In the genomic region with DNA sequence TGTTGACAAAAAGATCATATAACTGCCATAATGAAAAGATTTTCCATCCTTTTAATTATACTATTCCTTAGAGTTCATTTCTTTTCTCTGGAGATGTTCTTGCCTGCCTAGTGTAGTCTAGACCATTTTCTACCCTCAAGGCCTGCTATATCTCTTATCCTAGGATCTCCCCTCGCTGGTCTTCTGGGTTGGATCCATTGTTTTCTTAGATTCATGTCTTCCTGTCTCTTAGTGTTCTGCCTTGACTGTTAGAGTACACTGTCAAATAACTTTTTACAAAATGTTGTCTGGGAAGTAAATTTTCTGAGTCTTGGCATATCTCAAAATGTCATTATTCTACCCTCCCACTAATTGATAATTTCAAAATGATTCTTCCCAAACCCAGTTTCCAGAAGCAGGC, we compare ENCODE assay signal across 31 cellular contexts.
"Had no signal": no experiment of that assay in that cellular context is flagged by ENCODE, and none has a peak within 500 bp of the region (broad histone marks: within the 10 kb centered on the region; RNA-seq: fewer than 3 reads in every experiment).

No MANE protein-coding gene starts in this region.

- ATAC-seq: activated naive CD4-positive, alpha-beta T cell treated with anti-CD3 and anti-CD28 coated beads, Interleukin-2, amount 50 U/mL, for 72 hours; activated naive CD8-positive, alpha-beta T cell treated with anti-CD3 and anti-CD28 coated beads, Interleukin-2, amount 50 U/mL, for 24 hours; activated T-cell treated with anti-CD3 and anti-CD28 coated beads, Interleukin-2, amount 50 U/mL, for 4 hours; activated T-cell treated with anti-CD3 and anti-CD28 coated beads, Interleukin-2, amount 50 U/mL, for 72 hours; activated T-helper 17 cell treated with anti-CD3 and anti-CD28 coated beads, Interleukin-2, amount 50 U/mL, for 72 hours; body of pancreas had no signal

- H3K27me3 ChIP-seq: adrenal gland, ascending aorta, body of pancreas, brain microvascular endothelial cell, breast epithelium, cardiac muscle cell had no signal

- H3K27ac ChIP-seq: adrenal gland, ascending aorta, body of pancreas, brain microvascular endothelial cell, breast epithelium, cardiac muscle cell had no signal

- DNase-seq: activated effector memory CD4-positive, alpha-beta T cell treated with anti-CD3 and anti-CD28 coated beads, Interleukin-2, amount 50 U/mL, for 16 hours; activated effector memory CD4-positive, alpha-beta T cell treated with Interleukin-2 at 50 U/mL for 16 hours; activated gamma-delta T cell; activated gamma-delta T cell treated with Interleukin-2 at 50 U/mL for 16 hours; activated naive CD4-positive, alpha-beta T cell; activated naive CD4-positive, alpha-beta T cell treated with anti-CD3 and anti-CD28 coated beads for 36 hours; activated naive CD4-positive, alpha-beta T cell treated with anti-CD3 and anti-CD28 coated beads, Interleukin-2, amount 10 ng/mL, durations not matched to agents 7 days and 5 days; activated naive CD4-positive, alpha-beta T cell treated with anti-CD3 and anti-CD28 coated beads, Interleukin-2, amount 50 U/mL, for 16 hours; activated naive CD4-positive, alpha-beta T cell treated with Interleukin-2 at 50 U/mL for 16 hours; activated naive CD8-positive, alpha-beta T cell treated with anti-CD3 and anti-CD28 coated beads for 36 hours; activated naive CD8-positive, alpha-beta T cell treated with anti-CD3 and anti-CD28 coated beads, Interleukin-2, amount 10 ng/mL, durations not matched to agents 7 days and 5 days; activated naive CD8-positive, alpha-beta T cell treated with anti-CD3 and anti-CD28 coated beads, Interleukin-2, amount 50 U/mL, for 24 hours; activated T-cell treated with anti-CD3 and anti-CD28 coated beads, Interleukin-2, amount 50 U/mL, for 24 hours; activated T-cell treated with anti-CD3 and anti-CD28 coated beads, Interleukin-2, amount 50 U/mL, for 4 hours; activated T-cell treated with anti-CD3 and anti-CD28 coated beads, Interleukin-2, amount 50 U/mL, for 48 hours; activated T-cell treated with anti-CD3 and anti-CD28 coated beads, Interleukin-2, amount 50 U/mL, for 72 hours; adrenal gland; amniotic stem cell; amygdala; anterior cingulate cortex; aorta; body of pancreas; brain microvascular endothelial cell; caudate nucleus; central memory CD4-positive, alpha-beta T cell; cerebellar nuclear complex had no signal

- H3K4me1 ChIP-seq: adrenal gland, ascending aorta, body of pancreas, breast epithelium had no signal

- H3K36me3 ChIP-seq: ascending aorta, brain microvascular endothelial cell, breast epithelium had no signal

- H3K4me3 ChIP-seq: adrenal gland, ascending aorta, body of pancreas, breast epithelium, cardiac muscle cell had no signal

- H3K9me3 ChIP-seq: adrenal gland, ascending aorta, body of pancreas, breast epithelium had no signal
